Comparison of ENCODE assay signal across 13 cellular contexts in the genomic region with DNA sequence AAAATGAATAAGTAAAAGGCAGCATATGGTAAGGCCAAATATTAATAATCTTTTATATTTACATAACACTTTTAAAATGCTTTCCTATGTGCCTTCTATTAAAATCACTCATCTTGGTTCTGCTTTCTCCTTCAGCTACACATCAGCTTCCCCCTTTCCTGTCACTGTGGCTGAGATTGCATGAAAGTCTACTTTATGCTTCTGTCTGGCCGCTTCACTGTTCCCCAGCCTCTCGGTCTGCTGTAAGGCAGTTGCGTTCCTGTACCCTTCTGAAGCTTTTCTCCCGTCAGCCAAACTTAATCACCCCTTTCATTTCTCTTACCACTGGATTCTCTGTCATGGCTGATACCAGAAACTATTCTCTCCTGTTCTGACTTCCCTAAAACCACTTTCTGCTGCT. TPM values are rescaled to one million over a fixed set of nuclear protein-coding genes. Genes with fewer than 3 reads are reported as not detected.
DNase-seq lines count a peak whose midpoint lies in the region; FAIRE-seq and TF ChIP-seq lines count a peak whose summit lies in the region.
"Had no signal": no experiment of that assay in that cellular context is flagged by ENCODE, and none has a peak within 500 bp of the region (broad histone marks: within the 10 kb centered on the region; RNA-seq: fewer than 3 reads in every experiment).

No MANE protein-coding gene starts in this region.

- H3K4me1 ChIP-seq in mammary epithelial cell (ENCODE audit: insufficient read depth, low read length) (no peaks in the 10 kb centered on the region), breast epithelium (no peaks in the 10 kb centered on the region), H1 (replicated peaks in 1 of 4; ENCODE audit: control insufficient read depth in 3 of 4, insufficient read depth in 4 of 4, low read length in 3 of 4) (no peaks in the 10 kb centered on the region; a peak in 1 of 7 replicates)

- no peak overlapping the region for H4K8ac ChIP-seq in H1 (ENCODE audit: extremely low read depth, insufficient read depth, low read length)

- no peak overlapping the region for H3K4me3 ChIP-seq in mammary epithelial cell (replicated peaks in 1 of 3; ENCODE audit: insufficient read depth in 1 of 3, low read depth in 2 of 3, low read length in 3 of 3)
- no peak overlapping the region for H3K4me3 ChIP-seq in breast epithelium
- no peak overlapping the region for H3K4me3 ChIP-seq in H1 (ENCODE audit: extremely low read depth in 1 of 4, insufficient read depth in 2 of 4, low read depth in 3 of 4, low read length in 4 of 4)
- H3K4me3 ChIP-seq: PC-9 had no signal

- H3K14ac ChIP-seq in H1 (ENCODE audit: insufficient read length), result no peak overlapping the region

- H3K79me2 ChIP-seq in mammary epithelial cell (ENCODE audit: insufficient read depth, low read length), result no peaks in the 10 kb centered on the region
- no peaks in the 10 kb centered on the region for H3K79me2 ChIP-seq in H1 (ENCODE audit: control insufficient read depth in 1 of 2, insufficient read depth in 2 of 2, low read length in 2 of 2)

- BruUV-seq in mammary epithelial cell (replicated peaks; lab: Mats Ljungman, UMichigan), result no TSS peak

- no peaks in the 10 kb centered on the region for H3K9me3 ChIP-seq in mammary epithelial cell (replicated peaks; ENCODE audit: insufficient read depth, low read length)
- H3K9me3 ChIP-seq in breast epithelium, result no peaks in the 10 kb centered on the region
- no peaks in the 10 kb centered on the region for H3K9me3 ChIP-seq in H1 (ENCODE audit: insufficient read depth in 2 of 2, low read depth in 1 of 2, low read length in 1 of 2)

- no peak overlapping the region for H2BK12ac ChIP-seq in H1 (ENCODE audit: low read depth, low read length)

- no peak overlapping the region for H2BK5ac ChIP-seq in H1 (ENCODE audit: low read depth, low read length)

- TF ChIP-seq POLR2A in breast epithelium (IDR thresholded peaks at IDR 0.05) (no peak), H1 (IDR thresholded peaks at IDR 0.05; ENCODE audit: control extremely low read depth in 1 of 2, low read depth in 2 of 2, low read length in 2 of 2) (no peak)

- no peak for FAIRE-seq in H1 (lab: Jason Lieb, UNC)

- H3K23ac ChIP-seq in H1 (ENCODE audit: insufficient read length), result no peak overlapping the region

- CTCF ChIA-PET in mammary epithelial cell (lab: Charles Lee; ENCODE audit: low non-redundant PET), result no interaction called here
- CTCF ChIA-PET in H1 (lab: Charles Lee; ENCODE audit: partially characterized antibody), result interaction anchor here (1.4 kb wide), 1 partner anchor 19 kb away, joined by 3 read pairs; no protein-coding TSS in a partner anchor

- DNase-seq in mammary epithelial cell (no peak), breast epithelium (ENCODE audit: low spot score in 2 of 2) (no peak), MV-4-11 (lab: John Stamatoyannopoulos, UW) (peak; percentile 71), H1 (ENCODE audit: low read depth in 1 of 2, low spot score in 2 of 2) (no peak), NCI-H187 treated with DMSO at 0.1 percent for 48 hours (lab: John Stamatoyannopoulos, UW) (no peak), NCI-H1417 treated with DMSO at 0.1 percent for 48 hours (lab: John Stamatoyannopoulos, UW) (no peak)
- DNase-seq in activated naive CD4-positive, alpha-beta T cell treated with anti-CD3 and anti-CD28 coated beads, Interleukin-2, amount 50 U/mL, for 16 hours, result no peak
- DNase-seq: CD4-positive, CD25-positive, alpha-beta regulatory T cell; HCEC 1CT; NCI-H1105; NCI-H1930; NCI-H526 treated with DMSO at 0.1 percent for 48 hours; PC-9 had no signal

- in situ Hi-C loops in mammary epithelial cell (cut with MboI; ENCODE audit: low sequenced_read_pairs in 2 of 2), result no loop called here

- H2AFZ ChIP-seq in mammary epithelial cell (ENCODE audit: low read depth, low read length) (peak overlapping the region; percentile 20), H1 (ENCODE audit: low read length) (peak overlapping the region; percentile 66)
- H2AFZ ChIP-seq: PC-9 had no signal

- H3K27ac ChIP-seq in mammary epithelial cell (ENCODE audit: insufficient read depth, low read depth, low read length), result no peak overlapping the region
- H3K27ac ChIP-seq in breast epithelium, result no peak overlapping the region
- H3K27ac ChIP-seq in H1 (ENCODE audit: low read depth, low read length), result no peak overlapping the region
- H3K27ac ChIP-seq: PC-9 had no signal

- TF ChIP-seq CTCF in mammary epithelial cell (conservative IDR thresholded peaks at IDR 0.05 in 1 of 2, IDR thresholded peaks at IDR 0.05 in 1 of 2; ENCODE audit: extremely low read depth in 1 of 2, insufficient read depth in 1 of 2, low read depth in 1 of 2, low read length in 2 of 2), result no peak
- TF ChIP-seq CTCF in breast epithelium (IDR thresholded peaks at IDR 0.05), result no peak
- no peak for TF ChIP-seq CTCF in H1 (IDR thresholded peaks at IDR 0.05; ENCODE audit: control extremely low read depth in 1 of 3, insufficient read depth in 1 of 3, low read depth in 1 of 3, low read length in 3 of 3)

- TF ChIP-seq RAD21 in H1 (IDR thresholded peaks at IDR 0.05 in 1 of 2, conservative IDR thresholded peaks at IDR 0.05 in 1 of 2; ENCODE audit: low read depth in 2 of 2, low read length in 2 of 2), result no peak

- no peak overlapping the region for H3K4me2 ChIP-seq in mammary epithelial cell (ENCODE audit: insufficient read depth, low read depth, low read length)
- H3K4me2 ChIP-seq in H1 (ENCODE audit: insufficient read depth in 1 of 2, low read depth in 2 of 2, low read length in 2 of 2), result no peak overlapping the region
- H3K4me2 ChIP-seq: PC-9 had no signal

- peak overlapping the region; percentile 51; the same call in 1 of the 2 replicates for H2BK20ac ChIP-seq in H1 (ENCODE audit: low read length)

- H4K20me1 ChIP-seq in mammary epithelial cell (ENCODE audit: insufficient read depth, low read length) (no peaks in the 10 kb centered on the region), H1 (replicated peaks in 1 of 2; ENCODE audit: control insufficient read depth in 1 of 2, insufficient read depth in 2 of 2, low read length in 2 of 2) (no peaks in the 10 kb centered on the region)

- H3K27me3 ChIP-seq in mammary epithelial cell (ENCODE audit: insufficient read depth, low read length) (no peaks in the 10 kb centered on the region), breast epithelium (no peaks in the 10 kb centered on the region), H1 (replicated peaks in 1 of 4; ENCODE audit: control insufficient read depth in 3 of 4, extremely low read depth in 1 of 4, insufficient read depth in 3 of 4, low read length in 3 of 4) (no peaks in the 10 kb centered on the region; a peak in 1 of 7 replicates)

- POLR2A ChIA-PET in H1 (lab: Charles Lee; ENCODE audit: partially characterized antibody), result interaction anchor here (2.0 kb wide), 1 partner anchor 38 kb away, joined by 8 read pairs; no protein-coding TSS in a partner anchor

- WGBS in mammary epithelial cell (ENCODE audit: low coverage, missing lambda C conversion rate), result 100% methylated on average over 4 of the region's 4 CpGs
- 92% methylated on average over 4 of the region's 4 CpGs; no CpG with 5 or more reads in 1 of the 2 experiments for WGBS in H1 (ENCODE audit: extremely low coverage in 1 of 2, insufficient coverage in 1 of 2, insufficient read length in 1 of 2, insufficient replicate concordance in 2 of 2, low coverage in 1 of 2, low lambda C conversion rate in 2 of 2, missing lambda C conversion rate in 1 of 2), 2 experiments

- TF ChIP-seq EP300 in H1 (IDR thresholded peaks at IDR 0.05; ENCODE audit: borderline replicate concordance in 1 of 2, low read depth in 2 of 2, low read length in 2 of 2), result no peak

- no peak overlapping the region for H3K9ac ChIP-seq in mammary epithelial cell (ENCODE audit: insufficient read depth, low read length)
- no peak overlapping the region for H3K9ac ChIP-seq in H1 (replicated peaks in 1 of 4; ENCODE audit: extremely low read depth in 1 of 4, low read depth in 3 of 4, low read length in 3 of 4)

- H3K23me2 ChIP-seq in H1 (ENCODE audit: low read depth, low read length), result no peaks in the 10 kb centered on the region

- no peak overlapping the region for H3K56ac ChIP-seq in H1 (replicated peaks; ENCODE audit: insufficient read length, low read depth, low read length)

- H2AK5ac ChIP-seq in H1 (ENCODE audit: low read depth, low read length), result no peak overlapping the region

- dilution Hi-C loops in mammary epithelial cell (cut with HindIII; ENCODE audit: low sequenced_read_pairs), result no loop called here

- no peak overlapping the region for H3K4ac ChIP-seq in H1 (replicated peaks; ENCODE audit: insufficient read length, low read depth, low read length)

- H2BK120ac ChIP-seq in H1 (replicated peaks; ENCODE audit: low read depth, low read length), result no peak overlapping the region

- no peak overlapping the region for H4K91ac ChIP-seq in H1 (replicated peaks; ENCODE audit: insufficient read length, low read length)

- H3K18ac ChIP-seq in H1 (ENCODE audit: extremely low read depth, low read length), result no peak overlapping the region

- 0 out of 2 replicates have a peak overlapping the region, but pooled peaks have one; percentile 37 for H2BK15ac ChIP-seq in H1 (ENCODE audit: low read length)

- H3K79me1 ChIP-seq in H1 (ENCODE audit: low read depth, low read length), result no peaks in the 10 kb centered on the region

- intact Hi-C loops in mammary epithelial cell (cut with micrococcal nuclease), result no loop called here
- intact Hi-C loops in breast epithelium (cut with DNase I; ENCODE audit: low total_unique reads), result no loop called here

- H4K5ac ChIP-seq in H1 (ENCODE audit: insufficient read length, low read depth, low read length), result no peak overlapping the region

- H3K36me3 ChIP-seq in mammary epithelial cell (ENCODE audit: insufficient read depth, low read length) (no peaks in the 10 kb centered on the region), breast epithelium (no peaks in the 10 kb centered on the region), H1 (ENCODE audit: control insufficient read depth in 2 of 4, insufficient read depth in 4 of 4, low read length in 3 of 4) (no peaks in the 10 kb centered on the region)

TF ChIP-seq in H1, 55 proteins besides CTCF, POLR2A, EP300 and RAD21 (continues in another document):
- no peak for TF ChIP-seq MAFK (IDR thresholded peaks at IDR 0.05; ENCODE audit: low read depth, low read length)

RNA-seq across cellular contexts. Expression of gene SOX4, which starts 34.6 kb away (rescaled TPM):
- total RNA-seq in mammary epithelial cell (10 to 100 TPM; 22.3 to 64.8 TPM), breast epithelium (10 to 100 TPM; 18.2 to 71.0 (median 48.8) TPM)
- polyA plus RNA-seq in mammary epithelial cell (6.2 TPM), H1 (2011; rRNA removed) (14.1 and 16.1 TPM in 2 replicates)
- polyA minus RNA-seq in mammary epithelial cell, result 9.2 TPM
- total RNA-seq in H1 (2021; fragmentation: NEBNext Ultra II Directional; extraction: Animal tissue kit (Norgen Biotek cat#: 25700)), result 162 and 169 TPM in 2 replicates
- polyA plus RNA-seq in H1 (2011; cell fraction: cytosol; rRNA removed), result 25.2 TPM
- 28.0 TPM for polyA plus RNA-seq in H1 (2011; cell fraction: nucleus; rRNA removed)
- polyA plus RNA-seq in H1 (2012, experiment 1 of 2), result 42.4 to 50.3 TPM (median 46.5 TPM) in 4 replicates
- polyA plus RNA-seq in H1 (2012, experiment 2 of 2), result 31.6 TPM
- 141 TPM for polyA plus RNA-seq in H1 (2013, experiment 1 of 2)
- 134 TPM for polyA plus RNA-seq in H1 (2013, experiment 2 of 2)
- polyA minus RNA-seq in H1 (2011; rRNA and poly(A)+ RNA removed), result 26.2 and 31.1 TPM in 2 replicates
- polyA minus RNA-seq in H1 (2011; cell fraction: cytosol; rRNA and poly(A)+ RNA removed), result 46.9 TPM
- 36.0 TPM for polyA minus RNA-seq in H1 (2011; cell fraction: nucleus; rRNA and poly(A)+ RNA removed)
